In genomic region chr16:63066552-63066951, GRCh38 we compare ENCODE assay signal across 24 cellular contexts.
"Had no signal": no experiment of that assay in that cellular context is flagged by ENCODE, and none has a peak within 500 bp of the region (broad histone marks: within the 10 kb centered on the region; RNA-seq: fewer than 3 reads in every experiment).

No MANE protein-coding gene starts in this region.

- DNase-seq: activated CD4-positive, alpha-beta T cell treated with anti-CD3 and anti-CD28 coated beads for 48 hours; activated CD4-positive, alpha-beta T cell treated with anti-CD3 and anti-CD28 coated beads, Interleukin-2, amount 50 U/mL, for 48 hours; activated CD4-positive, CD25-positive, alpha-beta regulatory T cell treated with anti-CD3 and anti-CD28 coated beads, Interleukin-2, amount 50 U/mL, for 72 hours; activated CD8-positive, alpha-beta memory T cell treated with anti-CD3 and anti-CD28 coated beads, Interleukin-2, amount 10 ng/mL, durations not matched to agents 7 days and 5 days; activated effector memory CD4-positive, alpha-beta T cell treated with Interleukin-2 at 50 U/mL for 16 hours; activated naive CD4-positive, alpha-beta T cell; activated T-cell treated with anti-CD3 and anti-CD28 coated beads, Interleukin-2, amount 50 U/mL, for 24 hours; aorta; central memory CD4-positive, alpha-beta T cell; Karpas-422; NCI-H1105; NCI-H1436 treated with DMSO at 0.1 percent for 48 hours; NCI-H187; NCI-H2081; NCI-H2171; NCI-H2227 treated with DMSO at 0.1 percent for 48 hours; Right ventricle myocardium superior; SJCRH30; SK-N-SH had no signal

- H3K27me3 Mint-ChIP-seq: activated CD8-positive, alpha-beta memory T cell treated with anti-CD3 and anti-CD28 coated beads, Interleukin-2, amount 10 ng/mL, durations not matched to agents 7 days and 5 days; activated naive CD4-positive, alpha-beta T cell treated with anti-CD3 and anti-CD28 coated beads, Interleukin-2, amount 50 U/mL, for 24 hours; activated T-cell treated with anti-CD3 and anti-CD28 coated beads, Interleukin-2, amount 50 U/mL, for 24 hours had no signal

- H3K4me1 Mint-ChIP-seq: activated CD8-positive, alpha-beta memory T cell treated with anti-CD3 and anti-CD28 coated beads, Interleukin-2, amount 10 ng/mL, durations not matched to agents 7 days and 5 days; activated naive CD4-positive, alpha-beta T cell treated with anti-CD3 and anti-CD28 coated beads, Interleukin-2, amount 50 U/mL, for 24 hours had no signal

- H3K27me3 ChIP-seq: SJCRH30 had no signal

- H3K27ac ChIP-seq: RWPE1, SJCRH30 had no signal

- H3K36me3 ChIP-seq: SJCRH30 had no signal

- H3K4me3 ChIP-seq: SJCRH30 had no signal

- ATAC-seq: activated CD8-positive, alpha-beta memory T cell treated with anti-CD3 and anti-CD28 coated beads, Interleukin-2, amount 10 ng/mL, durations not matched to agents 7 days and 5 days; Panc1 had no signal

- H3K4me3 Mint-ChIP-seq: activated CD8-positive, alpha-beta memory T cell treated with anti-CD3 and anti-CD28 coated beads, Interleukin-2, amount 10 ng/mL, durations not matched to agents 7 days and 5 days; activated naive CD4-positive, alpha-beta T cell treated with anti-CD3 and anti-CD28 coated beads, Interleukin-2, amount 50 U/mL, for 24 hours; activated T-cell treated with anti-CD3 and anti-CD28 coated beads, Interleukin-2, amount 50 U/mL, for 24 hours; activated T-helper 1 cell treated with anti-CD3 and anti-CD28 coated beads, Interleukin-12 subunit alpha, Interleukin-12 subunit beta, Interleukin-2, Interleukin-4 antibody, amounts not matched to agents 30 ng/mL and 10 ng/mL and 1 ng/mL, durations not matched to agents 14 hours and 24 hours and 36 hours; T-helper 1 cell treated with Interleukin-12 subunit alpha and Interleukin-12 subunit beta and Interleukin-4 antibody, amounts not matched to agents 30 μg/mL and 1 μg/mL, for 36 hours had no signal

- H3K27ac Mint-ChIP-seq: activated CD8-positive, alpha-beta memory T cell treated with anti-CD3 and anti-CD28 coated beads, Interleukin-2, amount 10 ng/mL, durations not matched to agents 7 days and 5 days; activated naive CD4-positive, alpha-beta T cell treated with anti-CD3 and anti-CD28 coated beads, Interleukin-2, amount 50 U/mL, for 24 hours; activated T-cell treated with anti-CD3 and anti-CD28 coated beads, Interleukin-2, amount 50 U/mL, for 24 hours; activated T-helper 1 cell treated with anti-CD3 and anti-CD28 coated beads, Interleukin-12 subunit alpha, Interleukin-12 subunit beta, Interleukin-2, Interleukin-4 antibody, amounts not matched to agents 30 ng/mL and 10 ng/mL and 1 ng/mL, durations not matched to agents 14 hours and 24 hours and 36 hours; T-helper 1 cell treated with Interleukin-12 subunit alpha and Interleukin-12 subunit beta and Interleukin-4 antibody, amounts not matched to agents 30 μg/mL and 1 μg/mL, for 36 hours had no signal

- H3K36me3 Mint-ChIP-seq: activated CD8-positive, alpha-beta memory T cell treated with anti-CD3 and anti-CD28 coated beads, Interleukin-2, amount 10 ng/mL, durations not matched to agents 7 days and 5 days; activated naive CD4-positive, alpha-beta T cell treated with anti-CD3 and anti-CD28 coated beads, Interleukin-2, amount 50 U/mL, for 24 hours had no signal

- H3K4me1 ChIP-seq: SJCRH30 had no signal

- H3K4me2 ChIP-seq: SK-N-SH had no signal

- H3K9ac ChIP-seq: SK-N-SH had no signal

- H3K9me3 ChIP-seq: SJCRH30, SK-N-SH had no signal
